In genomic region chr22:36580371-36580770, GRCh38 we compare ENCODE assay signal across 20 cellular contexts. TPM values are rescaled to one million over a fixed set of nuclear protein-coding genes. Genes with fewer than 3 reads are reported as not detected.
DNase-seq lines count a peak whose midpoint lies in the region; ATAC-seq, FAIRE-seq and TF ChIP-seq lines count a peak whose summit lies in the region.
"Had no signal": no experiment of that assay in that cellular context is flagged by ENCODE, and none has a peak within 500 bp of the region (broad histone marks: within the 10 kb centered on the region; RNA-seq: fewer than 3 reads in every experiment).

No MANE protein-coding gene starts in this region.

- no peaks in the 10 kb centered on the region for H3K36me3 Mint-ChIP-seq in endodermal cell (ENCODE audit: low read depth)
- H3K36me3 Mint-ChIP-seq: CD8-positive, alpha-beta T cell had no signal

- H3K27ac ChIP-seq in K562 (ENCODE audit: extremely low read depth, low read depth, low read length), result no peak overlapping the region
- H3K27ac ChIP-seq in endodermal cell (ENCODE audit: low read depth, low read length), result no peak overlapping the region
- no peak overlapping the region for H3K27ac ChIP-seq in osteoblast (ENCODE audit: low read depth, low read length)
- H3K27ac ChIP-seq: 22Rv1; A549; BLaER1 treated with 17β-estradiol and CSF1 and Interleukin-3, amounts not matched to agents 10 nM and 100 nM; C4-2B had no signal

- POLR2A ChIA-PET in K562 (lab: Yijun Ruan, JAX) (no interaction called here), HEK293T (lab: Yijun Ruan, JAX) (no interaction called here)

- no peaks in the 10 kb centered on the region for H4K20me1 ChIP-seq in K562 (replicated peaks; ENCODE audit: control insufficient read depth, insufficient read depth, low read length)
- H4K20me1 ChIP-seq in osteoblast (ENCODE audit: insufficient read depth, low read length), result peaks cover 2% of the 10 kb centered on the region
- H4K20me1 ChIP-seq: BLaER1 treated with 17β-estradiol and CSF1 and Interleukin-3, amounts not matched to agents 10 nM and 100 nM had no signal

- CTCF ChIA-PET in K562 (lab: Yijun Ruan, JAX; ENCODE audit: low intra/inter-chr PET ratio) (no interaction called here), HEK293T (lab: Yijun Ruan, JAX) (no interaction called here)

- in situ Hi-C loops in K562 (cut with MboI), result no loop called here

- H3K4me1 ChIP-seq in K562 (replicated peaks in 1 of 2; ENCODE audit: control insufficient read depth in 2 of 2, insufficient read depth in 2 of 2, low read length in 2 of 2) (no peaks in the 10 kb centered on the region), endodermal cell (ENCODE audit: control insufficient read depth, insufficient read depth, low read length) (no peaks in the 10 kb centered on the region), osteoblast (ENCODE audit: insufficient read depth, low read length) (peaks cover 5% of the 10 kb centered on the region)
- H3K4me1 ChIP-seq: Caco-2 had no signal

- TF ChIP-seq CTCF in K562 (IDR thresholded peaks at IDR 0.05 in 2 of 3, conservative IDR thresholded peaks at IDR 0.05 in 1 of 3; ENCODE audit: insufficient read depth in 2 of 3, low read depth in 1 of 3, low read length in 3 of 3) (no peak), endodermal cell (conservative IDR thresholded peaks at IDR 0.05) (no peak), osteoblast (IDR thresholded peaks at IDR 0.05; ENCODE audit: extremely low read depth, low read depth, low read length) (no peak)

- TF ChIP-seq EP300 in K562 (IDR thresholded peaks at IDR 0.05; ENCODE audit: low read length), result no peak

- no peaks in the 10 kb centered on the region for H3K36me3 ChIP-seq in K562 (ENCODE audit: control insufficient read depth, insufficient read depth, low read length)
- no peaks in the 10 kb centered on the region for H3K36me3 ChIP-seq in endodermal cell (ENCODE audit: control insufficient read depth, insufficient read depth, low read length)
- no peaks in the 10 kb centered on the region for H3K36me3 ChIP-seq in osteoblast (ENCODE audit: insufficient read depth, low read length)
- H3K36me3 ChIP-seq: BLaER1 treated with 17β-estradiol and CSF1 and Interleukin-3, amounts not matched to agents 10 nM and 100 nM had no signal

- DNase-seq in K562 (ENCODE audit: extremely low read depth in 1 of 4, low spot score in 3 of 4), result no peak
- DNase-seq in endodermal cell, result peak; percentile 25
- DNase-seq in osteoblast (ENCODE audit: insufficient read length, low spot score, missing footprints), result peak; percentile 56
- no peak for DNase-seq in HEK293T (ENCODE audit: extremely low spot score)
- DNase-seq: AML-193; Caco-2; Calu3; CD4-positive, alpha-beta T cell; CD8-positive, alpha-beta T cell; DMS79 treated with DMSO at 0.1 percent for 48 hours; GF-D8 had no signal

- no peaks in the 10 kb centered on the region for H3K9me3 ChIP-seq in K562 (replicated peaks; ENCODE audit: control insufficient read depth, insufficient read depth, low read depth, low read length)
- peaks cover under 1% of the 10 kb centered on the region for H3K9me3 ChIP-seq in endodermal cell (ENCODE audit: control insufficient read depth, low read length)
- H3K9me3 ChIP-seq in osteoblast (ENCODE audit: low read depth, low read length), result no peaks in the 10 kb centered on the region
- H3K9me3 ChIP-seq: A549; BLaER1 treated with 17β-estradiol and CSF1 and Interleukin-3, amounts not matched to agents 10 nM and 100 nM; Caco-2 had no signal

- H3K9me1 ChIP-seq in K562 (ENCODE audit: control insufficient read depth, insufficient read depth, low read length), result no peaks in the 10 kb centered on the region

- no peak for ATAC-seq in K562
- ATAC-seq in GM18519 (IDR thresholded peaks at IDR 0.05; ENCODE audit: low FRiP score, unreplicated experiment), result no peak
- ATAC-seq: A549; CD8-positive, alpha-beta T cell had no signal

- no TSS peak for BruUV-seq in K562 (replicated peaks; lab: Mats Ljungman, UMichigan)

- no peak for FAIRE-seq in K562 (lab: Jason Lieb, UNC)
- FAIRE-seq: A549, D721Med, G401.6, GM12891 had no signal

- H3K27me3 Mint-ChIP-seq in endodermal cell (ENCODE audit: insufficient read depth), result peaks cover 12% of the 10 kb centered on the region

- H3K4me1 Mint-ChIP-seq in endodermal cell, result no peaks in the 10 kb centered on the region
- H3K4me1 Mint-ChIP-seq: B cell had no signal

- WGBS in K562 (ENCODE audit: insufficient coverage, low coverage, missing lambda C conversion rate), result 0% methylated on average over 1 of the region's 3 CpGs
- WGBS in endodermal cell (ENCODE audit: insufficient coverage in 1 of 2, insufficient read length in 1 of 2), 2 experiments, result 93% methylated on average over 3 of the region's 3 CpGs; no CpG with 5 or more reads in 1 of the 2 experiments

- no peak for TF ChIP-seq POLR2A in K562 (conservative IDR thresholded peaks at IDR 0.05)

- intact Hi-C loops in K562 (cut with micrococcal nuclease), result no loop called here

- H3K4me3 ChIP-seq in K562, result no peak overlapping the region
- H3K4me3 ChIP-seq in endodermal cell (ENCODE audit: low read length), result no peak overlapping the region
- no peak overlapping the region for H3K4me3 ChIP-seq in osteoblast (ENCODE audit: insufficient read depth, low read length)
- H3K4me3 ChIP-seq: A549; BLaER1 treated with 17β-estradiol and CSF1 and Interleukin-3, amounts not matched to agents 10 nM and 100 nM had no signal

- no peak for TF ChIP-seq RAD21 in K562 (CRISPR knock-in tag; conservative IDR thresholded peaks at IDR 0.05 in 1 of 2, IDR thresholded peaks at IDR 0.05 in 1 of 2)

- H2AFZ ChIP-seq in K562 (ENCODE audit: low read depth, low read length), result no peak overlapping the region
- no peak overlapping the region for H2AFZ ChIP-seq in osteoblast (ENCODE audit: low read length)

- H3K9me3 Mint-ChIP-seq in endodermal cell, result peaks cover 4% of the 10 kb centered on the region
- H3K9me3 Mint-ChIP-seq: CD4-positive, alpha-beta T cell; CD8-positive, alpha-beta T cell had no signal

- H3K27me3 ChIP-seq in K562 (ENCODE audit: control insufficient read depth in 2 of 2, insufficient read depth in 2 of 2, low read length in 2 of 2), result peaks cover 13 to 55% of the 10 kb centered on the region in 2 experiments
- no peaks in the 10 kb centered on the region for H3K27me3 ChIP-seq in endodermal cell (ENCODE audit: control insufficient read depth, insufficient read depth, low read length, poor library complexity, severe bottlenecking)
- peaks cover 57% of the 10 kb centered on the region for H3K27me3 ChIP-seq in osteoblast (ENCODE audit: insufficient read depth, low read length)
- H3K27me3 ChIP-seq: BLaER1 treated with 17β-estradiol and CSF1 and Interleukin-3, amounts not matched to agents 10 nM and 100 nM had no signal

- no peak overlapping the region for H3K27ac Mint-ChIP-seq in endodermal cell
- H3K27ac Mint-ChIP-seq: B cell; CD4-positive, alpha-beta T cell; CD8-positive, alpha-beta T cell had no signal

- no peak overlapping the region for H3K9ac ChIP-seq in K562 (ENCODE audit: insufficient read depth in 1 of 2, low read depth in 2 of 2, low read length in 2 of 2)
- H3K9ac ChIP-seq in endodermal cell (ENCODE audit: extremely low read depth, low read length, poor library complexity, severe bottlenecking), result no peak overlapping the region
- H3K9ac ChIP-seq: BLaER1 treated with 17β-estradiol and CSF1 and Interleukin-3, amounts not matched to agents 10 nM and 100 nM had no signal

- H3K79me2 ChIP-seq in K562 (ENCODE audit: control insufficient read depth, insufficient read depth, low read length) (no peaks in the 10 kb centered on the region), osteoblast (ENCODE audit: insufficient read depth, low read length) (no peaks in the 10 kb centered on the region)

- no peak overlapping the region for H3K4me3 Mint-ChIP-seq in endodermal cell
- H3K4me3 Mint-ChIP-seq: B cell; CD4-positive, alpha-beta T cell; CD8-positive, alpha-beta T cell had no signal

- H3K4me2 ChIP-seq in K562 (ENCODE audit: insufficient read depth, low read length) (no peak overlapping the region), osteoblast (ENCODE audit: insufficient read depth, low read length) (no peak overlapping the region)
- H3K4me2 ChIP-seq: A549; BLaER1 treated with 17β-estradiol and CSF1 and Interleukin-3, amounts not matched to agents 10 nM and 100 nM had no signal

TF ChIP-seq in K562, 482 proteins besides CTCF, POLR2A, EP300 and RAD21:
- TF ChIP-seq MTA3 (IDR thresholded peaks at IDR 0.05; ENCODE audit: borderline replicate concordance) (no peak), ZKSCAN1 (IDR thresholded peaks at IDR 0.05; ENCODE audit: low read depth, low read length) (0 out of 2 replicates have a peak, but pooled peaks have one; percentile 21)

TF ChIP-seq in HEK293T, 16 proteins besides CTCF, POLR2A, EP300 and RAD21 (continues in another document):
- no peak for TF ChIP-seq NFRKB (IDR thresholded peaks at IDR 0.05)
- no peak for TF ChIP-seq L3MBTL2 (conservative IDR thresholded peaks at IDR 0.05)
- no peak for TF ChIP-seq ARNT (IDR thresholded peaks at IDR 0.05)

RNA-seq across cellular contexts. Expression of gene EIF3D, which starts 51.4 kb away (rescaled TPM):
- total RNA-seq in K562 (2011; cell fraction: chromatin; rRNA removed; ENCODE audit: low replicate concordance), result 224 and 314 TPM in 2 replicates
- total RNA-seq in K562 (2011; cell fraction: nucleolus; rRNA removed), result 208 and 235 TPM in 2 replicates
- total RNA-seq in K562 (2011; cell fraction: nucleoplasm; rRNA removed), result 194 and 205 TPM in 2 replicates
- 279 and 290 TPM in 2 replicates for total RNA-seq in K562 (2014; rRNA removed)
- total RNA-seq in K562 (2014; rRNA removed; fragmentation: Illumina TruSeq; extraction: Trizol), result 256 and 278 TPM in 2 replicates
- total RNA-seq in K562 (2015; rRNA removed; fragmentation: Illumina TruSeq; extraction: Trizol), result 265 and 279 TPM in 2 replicates
- total RNA-seq in K562 (2021), result 191 and 207 TPM in 2 replicates
- 397 and 422 TPM in 2 replicates for polyA plus RNA-seq in K562 (2011; rRNA removed)
- 502 and 509 TPM in 2 replicates for polyA plus RNA-seq in K562 (2011; cell fraction: cytosol; rRNA removed)
- 297 TPM in 2 replicates for polyA plus RNA-seq in K562 (2011; cell fraction: nucleus; rRNA removed)
- polyA plus RNA-seq in K562 (2012), result 208 and 287 TPM in 2 replicates
- 368 and 398 TPM in 2 replicates for polyA plus RNA-seq in K562 (2014; fragmentation: Illumina TruSeq; extraction: Trizol)
- polyA plus RNA-seq in K562 (2014; fragmentation: Nextera tagmentation; extraction: Ambion mirVana), result 100 to 1,000 TPM; 199 to 351 TPM
- polyA plus RNA-seq in K562 (2014; rRNA removed), result 278 and 293 TPM in 2 replicates
- polyA minus RNA-seq in K562 (2011; rRNA and poly(A)+ RNA removed), result 513 and 629 TPM in 2 replicates
- polyA minus RNA-seq in K562 (2011; cell fraction: cytosol; rRNA and poly(A)+ RNA removed), result 261 and 266 TPM in 2 replicates
- polyA minus RNA-seq in K562 (2011; cell fraction: nucleus; rRNA and poly(A)+ RNA removed), result 122 and 177 TPM in 2 replicates
- 100 to 1,000 TPM; 157 to 196 TPM for total RNA-seq in endodermal cell
- 158 TPM for polyA plus RNA-seq in endodermal cell (2013, experiment 1 of 2)
- polyA plus RNA-seq in endodermal cell (2013, experiment 2 of 2), result 164 TPM
- total RNA-seq in osteoblast, result 393 and 412 TPM in 2 replicates

Comparison
In these comparisons a context has a peak if more than half of its experiments do, and no peak if none do; other contexts are left out.
1. DNase-seq: peak in endodermal cell (single experiment) and osteoblast (single experiment); none in K562 (0 of 4) and HEK293T (single experiment).